In the genomic region with DNA sequence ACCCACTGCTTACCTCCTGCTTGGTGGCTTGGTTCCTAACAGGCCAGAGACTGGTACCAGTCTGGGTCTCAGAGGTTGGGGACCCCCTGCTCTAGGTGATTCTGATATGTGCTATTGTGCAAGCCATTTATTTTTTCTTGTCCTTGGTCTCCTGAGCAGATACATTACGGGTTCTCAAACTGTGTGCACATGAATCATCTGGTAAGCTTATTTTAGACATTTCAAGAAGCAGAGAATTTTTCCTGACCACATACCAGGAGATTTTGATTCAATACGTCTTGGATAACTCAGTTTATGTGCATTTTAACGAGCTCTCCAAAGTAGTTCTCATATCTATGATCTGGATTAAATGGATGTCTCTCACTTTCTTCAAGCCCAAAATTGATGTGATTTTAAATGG, we compare ENCODE assay signal across 17 cellular contexts.
DNase-seq lines count a peak whose midpoint lies in the region; ATAC-seq and TF ChIP-seq lines count a peak whose summit lies in the region.
"Had no signal": no experiment of that assay in that cellular context is flagged by ENCODE, and none has a peak within 500 bp of the region (broad histone marks: within the 10 kb centered on the region; RNA-seq: fewer than 3 reads in every experiment).

No MANE protein-coding gene starts in this region.

- H3K27ac ChIP-seq in HUES6 (ENCODE audit: low read depth, low read length) = peak overlapping the region; percentile 93; the same call in 1 of the 2 replicates
- H3K27ac ChIP-seq: colonic mucosa, sigmoid colon had no signal

- no peaks in the 10 kb centered on the region for H3K36me3 ChIP-seq in HUES6 (ENCODE audit: control insufficient read depth, insufficient read depth, low read length)
- H3K36me3 ChIP-seq: colonic mucosa, sigmoid colon had no signal

- no peak for ATAC-seq in HG03520 (IDR thresholded peaks at IDR 0.05; ENCODE audit: unreplicated experiment)
- ATAC-seq: stimulated activated memory B cell treated with anti-CD40 and anti-IgM and Interleukin-4, amounts not matched to agents 10 μg/mL and 1 μg/mL and 100 μg/mL, for 72 hours had no signal

- DNase-seq in AG10803 (ENCODE audit: low read depth) (peak; percentile 68), choroid plexus epithelial cell (ENCODE audit: low read depth) (peak; percentile 78), myocyte (ENCODE audit: low read depth) (peak; percentile 52), mucosa of gallbladder (ENCODE audit: low spot score) (no peak), GM10266 (ENCODE audit: extremely low spot score) (no peak), DMS 273 treated with DMSO at 0.1 percent for 48 hours (lab: John Stamatoyannopoulos, UW) (no peak)
- DNase-seq: activated CD4-positive, alpha-beta T cell treated with anti-CD3 and anti-CD28 coated beads, Interleukin-2, amount 10 ng/mL, durations not matched to agents 7 days and 5 days; activated naive CD8-positive, alpha-beta T cell treated with anti-CD3 and anti-CD28 coated beads, Interleukin-2, amount 10 ng/mL, durations not matched to agents 7 days and 5 days; activated T-cell treated with anti-CD3 and anti-CD28 coated beads, Interleukin-2, amount 50 U/mL, for 24 hours; colonic mucosa; NCI-H1436; NCI-H2227 treated with DMSO at 0.1 percent for 48 hours; sigmoid colon; trophoblast cell had no signal

- no peak overlapping the region for H3K9ac ChIP-seq in HUES6 (ENCODE audit: low read length)

- H3K27me3 ChIP-seq in HUES6 (ENCODE audit: control insufficient read depth, insufficient read depth, low read length) = no peaks in the 10 kb centered on the region
- H3K27me3 ChIP-seq: colonic mucosa, sigmoid colon had no signal

- H3K4me3 ChIP-seq in AG10803 (ENCODE audit: low read length) = no peak overlapping the region
- no peak overlapping the region for H3K4me3 ChIP-seq in HUES6 (ENCODE audit: low read depth, low read length)
- H3K4me3 ChIP-seq in choroid plexus epithelial cell (ENCODE audit: low read depth, low read length) = no peak overlapping the region
- H3K4me3 ChIP-seq: colonic mucosa, sigmoid colon had no signal

- 0 out of 2 replicates have a peak, but pooled peaks cover under 1% of the 10 kb centered on the region for H3K9me3 ChIP-seq in HUES6 (ENCODE audit: control insufficient read depth, insufficient read depth, low read depth, low read length)
- H3K9me3 ChIP-seq: colonic mucosa had no signal

- TF ChIP-seq CTCF in AG10803 (conservative IDR thresholded peaks at IDR 0.05; ENCODE audit: low read length) (no peak), choroid plexus epithelial cell (conservative IDR thresholded peaks at IDR 0.05; ENCODE audit: low read depth, low read length) (no peak), GM10266 (IDR thresholded peaks at IDR 0.05; ENCODE audit: control insufficient read depth, insufficient read depth, low read depth, missing control alignments) (no peak)

- peaks cover 67% of the 10 kb centered on the region for H3K4me1 ChIP-seq in HUES6 (ENCODE audit: control insufficient read depth, insufficient read depth, low read length)
- H3K4me1 ChIP-seq: colonic mucosa had no signal

Comparison
In these comparisons a context has a peak if more than half of its experiments do, and no peak if none do; other contexts are left out.
1. DNase-seq: peak in AG10803 (single experiment), choroid plexus epithelial cell (single experiment) and myocyte (single experiment); none in mucosa of gallbladder (single experiment), GM10266 (single experiment) and DMS 273 treated with DMSO at 0.1 percent for 48 hours (single experiment).